2 cellular contexts compared by ENCODE assay signal in the genomic region with DNA sequence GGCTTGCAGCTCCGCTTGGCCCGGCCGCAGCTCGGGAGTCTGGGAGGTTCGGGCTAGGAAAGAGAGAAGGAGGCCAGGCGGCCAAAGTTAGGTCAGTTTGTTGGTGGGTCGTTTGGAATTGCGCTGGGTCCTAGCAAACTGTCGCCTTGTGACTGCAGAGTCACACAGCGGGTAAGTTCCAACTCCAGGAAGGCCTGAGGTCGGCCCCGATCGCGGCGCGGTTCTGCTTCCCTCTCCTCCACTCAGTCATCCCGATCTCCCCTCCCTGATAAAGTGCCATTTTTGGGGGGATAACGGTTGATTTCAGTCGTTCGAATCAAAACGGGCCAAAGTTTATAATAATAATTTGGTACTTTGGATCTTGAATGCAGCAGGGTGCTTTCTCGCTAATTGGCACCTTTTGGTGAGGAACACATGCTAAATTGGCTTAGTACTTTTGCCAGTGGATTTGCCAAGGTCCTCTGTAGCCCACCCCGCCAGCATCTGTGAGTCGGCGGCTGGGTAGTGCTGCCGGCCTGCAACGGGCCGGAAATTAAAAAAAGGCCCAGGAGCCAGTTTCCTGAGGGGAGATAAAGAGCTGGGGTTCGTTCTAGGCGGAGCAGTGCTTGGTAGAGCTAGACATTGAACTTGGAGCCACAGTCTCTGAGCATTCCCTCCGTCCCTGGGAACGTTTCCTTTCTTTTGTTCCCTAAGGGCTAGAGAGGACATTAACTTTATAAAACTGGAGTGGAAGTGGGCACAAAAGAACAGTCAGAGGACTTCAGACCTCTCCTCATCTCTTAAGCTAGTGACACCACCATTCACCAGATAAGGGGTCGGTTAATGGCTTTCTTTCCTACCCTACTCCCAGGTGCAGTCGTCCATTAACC.
TF ChIP-seq lines count a peak whose summit lies in the region.

No MANE protein-coding gene starts in this region.

TF ChIP-seq in GM23338, 12 proteins besides CTCF, POLR2A, EP300 and RAD21:
- TF ChIP-seq POLR2AphosphoS5 (IDR thresholded peaks at IDR 0.05; ENCODE audit: low read depth) (peak; percentile 35; the same call in 1 of the 2 replicates), STAT1 (IDR thresholded peaks at IDR 0.05; ENCODE audit: unreplicated experiment) (no peak), CREB1 (CRISPR knock-in tag; IDR thresholded peaks at IDR 0.05; ENCODE audit: low read depth) (no peak)
- TF ChIP-seq, protein P1, sequence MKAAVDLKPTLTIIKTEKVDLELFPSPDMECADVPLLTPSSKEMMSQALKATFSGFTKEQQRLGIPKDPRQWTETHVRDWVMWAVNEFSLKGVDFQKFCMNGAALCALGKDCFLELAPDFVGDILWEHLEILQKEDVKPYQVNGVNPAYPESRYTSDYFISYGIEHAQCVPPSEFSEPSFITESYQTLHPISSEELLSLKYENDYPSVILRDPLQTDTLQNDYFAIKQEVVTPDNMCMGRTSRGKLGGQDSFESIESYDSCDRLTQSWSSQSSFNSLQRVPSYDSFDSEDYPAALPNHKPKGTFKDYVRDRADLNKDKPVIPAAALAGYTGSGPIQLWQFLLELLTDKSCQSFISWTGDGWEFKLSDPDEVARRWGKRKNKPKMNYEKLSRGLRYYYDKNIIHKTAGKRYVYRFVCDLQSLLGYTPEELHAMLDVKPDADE (IDR thresholded peaks at IDR 0.05), result no peak

TF ChIP-seq in HepG2, 621 proteins besides CTCF, POLR2A, EP300 and RAD21:
- no peak for TF ChIP-seq ZNF292 (CRISPR knock-in tag; IDR thresholded peaks at IDR 0.05; ENCODE audit: borderline replicate concordance, low read depth)
- TF ChIP-seq NR1H2 (CRISPR knock-in tag; IDR thresholded peaks at IDR 0.05; ENCODE audit: borderline replicate concordance, low read depth), result no peak
- peak; percentile 21; the same call in 1 of the 2 replicates for TF ChIP-seq SAP130 (CRISPR knock-in tag; IDR thresholded peaks at IDR 0.05; ENCODE audit: low read depth)
- TF ChIP-seq KMT2A (CRISPR knock-in tag; IDR thresholded peaks at IDR 0.05), result peak; percentile 60; the same call in 1 of the 2 replicates
- peak; percentile 53; the same call in 1 of the 2 replicates for TF ChIP-seq SP5 (CRISPR knock-in tag; IDR thresholded peaks at IDR 0.05; ENCODE audit: borderline replicate concordance, low read depth)
- no peak for TF ChIP-seq ZIK1 (CRISPR knock-in tag; IDR thresholded peaks at IDR 0.05; ENCODE audit: borderline replicate concordance, low read depth)
- TF ChIP-seq SRSF9 (IDR thresholded peaks at IDR 0.05; ENCODE audit: borderline replicate concordance, insufficient read depth, low read depth, low read length, poor library complexity, severe bottlenecking), result no peak
- TF ChIP-seq ZNF121 (CRISPR knock-in tag; IDR thresholded peaks at IDR 0.05), result 0 out of 2 replicates have a peak, but pooled peaks have one; percentile 12
- TF ChIP-seq, protein P2, sequence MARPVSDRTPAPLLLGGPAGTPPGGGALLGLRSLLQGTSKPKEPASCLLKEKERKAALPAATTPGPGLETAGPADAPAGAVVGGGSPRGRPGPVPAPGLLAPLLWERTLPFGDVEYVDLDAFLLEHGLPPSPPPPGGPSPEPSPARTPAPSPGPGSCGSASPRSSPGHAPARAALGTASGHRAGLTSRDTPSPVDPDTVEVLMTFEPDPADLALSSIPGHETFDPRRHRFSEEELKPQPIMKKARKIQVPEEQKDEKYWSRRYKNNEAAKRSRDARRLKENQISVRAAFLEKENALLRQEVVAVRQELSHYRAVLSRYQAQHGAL (CRISPR knock-in tag; IDR thresholded peaks at IDR 0.05; ENCODE audit: not compliant biosample characterization), result no peak
- 0 out of 2 replicates have a peak, but pooled peaks have one; percentile 38 for TF ChIP-seq SMAD3 (CRISPR knock-in tag; IDR thresholded peaks at IDR 0.05)
- TF ChIP-seq AKAP8 (CRISPR knock-in tag; IDR thresholded peaks at IDR 0.05), result no peak
- TF ChIP-seq SOX5 (CRISPR knock-in tag; IDR thresholded peaks at IDR 0.05; ENCODE audit: borderline replicate concordance), result no peak
- peak; percentile 32; the same call in 1 of the 2 replicates for TF ChIP-seq ETV5 (CRISPR knock-in tag; IDR thresholded peaks at IDR 0.05; ENCODE audit: borderline replicate concordance)
- no peak for TF ChIP-seq ZNF788 (CRISPR knock-in tag; IDR thresholded peaks at IDR 0.05; ENCODE audit: borderline replicate concordance)
- TF ChIP-seq KLF16 (CRISPR knock-in tag; IDR thresholded peaks at IDR 0.05), result no peak
- TF ChIP-seq TEAD3 (CRISPR knock-in tag; optimal IDR thresholded peaks at IDR 0.05; ENCODE audit: borderline replicate concordance), result peak; percentile 11
- TF ChIP-seq TMF1 (CRISPR knock-in tag; IDR thresholded peaks at IDR 0.05; ENCODE audit: low read depth), result 0 out of 2 replicates have a peak, but pooled peaks have one; percentile 6
- TF ChIP-seq MEF2D (CRISPR knock-in tag; IDR thresholded peaks at IDR 0.05), result 0 out of 2 replicates have a peak, but pooled peaks have one; percentile 29
- 0 out of 2 replicates have a peak, but pooled peaks have one; percentile 13 for TF ChIP-seq ELF4 (CRISPR knock-in tag; IDR thresholded peaks at IDR 0.05; ENCODE audit: borderline replicate concordance)
- TF ChIP-seq ZNF660 (CRISPR knock-in tag; IDR thresholded peaks at IDR 0.05; ENCODE audit: borderline replicate concordance, low read depth), result no peak
- TF ChIP-seq ZSCAN31 (CRISPR knock-in tag; IDR thresholded peaks at IDR 0.05; ENCODE audit: low read depth), result 0 out of 2 replicates have a peak, but pooled peaks have one; percentile 23
- no peak for TF ChIP-seq HMGA1 (CRISPR knock-in tag; conservative IDR thresholded peaks at IDR 0.05)
- TF ChIP-seq ZBTB42 (CRISPR knock-in tag; IDR thresholded peaks at IDR 0.05), result no peak
- no peak for TF ChIP-seq RXRA (CRISPR knock-in tag; IDR thresholded peaks at IDR 0.05)
- TF ChIP-seq ZNF577 (CRISPR knock-in tag; IDR thresholded peaks at IDR 0.05; ENCODE audit: borderline replicate concordance, low read depth), result no peak
- no peak for TF ChIP-seq ZNF263 (CRISPR knock-in tag; IDR thresholded peaks at IDR 0.05)
- TF ChIP-seq GABPA (IDR thresholded peaks at IDR 0.05; ENCODE audit: low read depth, low read length), result peak; percentile 19; the same call in 1 of the 2 replicates
- peak; percentile 78 for TF ChIP-seq GABPA (CRISPR knock-in tag; IDR thresholded peaks at IDR 0.05; ENCODE audit: low read depth)
- TF ChIP-seq HNRNPL (IDR thresholded peaks at IDR 0.05; ENCODE audit: low read depth, low read length), result no peak
- no peak for TF ChIP-seq EEA1 (CRISPR knock-in tag; IDR thresholded peaks at IDR 0.05; ENCODE audit: borderline replicate concordance)
- TF ChIP-seq SKI (IDR thresholded peaks at IDR 0.05; ENCODE audit: partially characterized antibody), result peak; percentile 24
- TF ChIP-seq GABPB1 (CRISPR knock-in tag; IDR thresholded peaks at IDR 0.05), result 0 out of 2 replicates have a peak, but pooled peaks have one; percentile 21
- TF ChIP-seq, protein P3, sequence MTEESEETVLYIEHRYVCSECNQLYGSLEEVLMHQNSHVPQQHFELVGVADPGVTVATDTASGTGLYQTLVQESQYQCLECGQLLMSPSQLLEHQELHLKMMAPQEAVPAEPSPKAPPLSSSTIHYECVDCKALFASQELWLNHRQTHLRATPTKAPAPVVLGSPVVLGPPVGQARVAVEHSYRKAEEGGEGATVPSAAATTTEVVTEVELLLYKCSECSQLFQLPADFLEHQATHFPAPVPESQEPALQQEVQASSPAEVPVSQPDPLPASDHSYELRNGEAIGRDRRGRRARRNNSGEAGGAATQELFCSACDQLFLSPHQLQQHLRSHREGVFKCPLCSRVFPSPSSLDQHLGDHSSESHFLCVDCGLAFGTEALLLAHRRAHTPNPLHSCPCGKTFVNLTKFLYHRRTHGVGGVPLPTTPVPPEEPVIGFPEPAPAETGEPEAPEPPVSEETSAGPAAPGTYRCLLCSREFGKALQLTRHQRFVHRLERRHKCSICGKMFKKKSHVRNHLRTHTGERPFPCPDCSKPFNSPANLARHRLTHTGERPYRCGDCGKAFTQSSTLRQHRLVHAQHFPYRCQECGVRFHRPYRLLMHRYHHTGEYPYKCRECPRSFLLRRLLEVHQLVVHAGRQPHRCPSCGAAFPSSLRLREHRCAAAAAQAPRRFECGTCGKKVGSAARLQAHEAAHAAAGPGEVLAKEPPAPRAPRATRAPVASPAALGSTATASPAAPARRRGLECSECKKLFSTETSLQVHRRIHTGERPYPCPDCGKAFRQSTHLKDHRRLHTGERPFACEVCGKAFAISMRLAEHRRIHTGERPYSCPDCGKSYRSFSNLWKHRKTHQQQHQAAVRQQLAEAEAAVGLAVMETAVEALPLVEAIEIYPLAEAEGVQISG (CRISPR knock-in tag; IDR thresholded peaks at IDR 0.05), result peak; percentile 29; the same call in 1 of the 2 replicates
- TF ChIP-seq MYNN (CRISPR knock-in tag; IDR thresholded peaks at IDR 0.05; ENCODE audit: low read depth), result no peak
- TF ChIP-seq XBP1 (CRISPR knock-in tag; IDR thresholded peaks at IDR 0.05), result no peak
- TF ChIP-seq AHR (CRISPR knock-in tag; IDR thresholded peaks at IDR 0.05), result no peak
- TF ChIP-seq POLR2G (IDR thresholded peaks at IDR 0.05; ENCODE audit: low read depth, low read length), result peak; percentile 53; the same call in 1 of the 2 replicates
- TF ChIP-seq, protein P4, sequence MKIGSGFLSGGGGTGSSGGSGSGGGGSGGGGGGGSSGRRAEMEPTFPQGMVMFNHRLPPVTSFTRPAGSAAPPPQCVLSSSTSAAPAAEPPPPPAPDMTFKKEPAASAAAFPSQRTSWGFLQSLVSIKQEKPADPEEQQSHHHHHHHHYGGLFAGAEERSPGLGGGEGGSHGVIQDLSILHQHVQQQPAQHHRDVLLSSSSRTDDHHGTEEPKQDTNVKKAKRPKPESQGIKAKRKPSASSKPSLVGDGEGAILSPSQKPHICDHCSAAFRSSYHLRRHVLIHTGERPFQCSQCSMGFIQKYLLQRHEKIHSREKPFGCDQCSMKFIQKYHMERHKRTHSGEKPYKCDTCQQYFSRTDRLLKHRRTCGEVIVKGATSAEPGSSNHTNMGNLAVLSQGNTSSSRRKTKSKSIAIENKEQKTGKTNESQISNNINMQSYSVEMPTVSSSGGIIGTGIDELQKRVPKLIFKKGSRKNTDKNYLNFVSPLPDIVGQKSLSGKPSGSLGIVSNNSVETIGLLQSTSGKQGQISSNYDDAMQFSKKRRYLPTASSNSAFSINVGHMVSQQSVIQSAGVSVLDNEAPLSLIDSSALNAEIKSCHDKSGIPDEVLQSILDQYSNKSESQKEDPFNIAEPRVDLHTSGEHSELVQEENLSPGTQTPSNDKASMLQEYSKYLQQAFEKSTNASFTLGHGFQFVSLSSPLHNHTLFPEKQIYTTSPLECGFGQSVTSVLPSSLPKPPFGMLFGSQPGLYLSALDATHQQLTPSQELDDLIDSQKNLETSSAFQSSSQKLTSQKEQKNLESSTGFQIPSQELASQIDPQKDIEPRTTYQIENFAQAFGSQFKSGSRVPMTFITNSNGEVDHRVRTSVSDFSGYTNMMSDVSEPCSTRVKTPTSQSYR (CRISPR knock-in tag; IDR thresholded peaks at IDR 0.05; ENCODE audit: borderline replicate concordance), result no peak
- peak; percentile 50 for TF ChIP-seq AGO2 (optimal IDR thresholded peaks at IDR 0.05; ENCODE audit: low read depth, low read length)
- no peak for TF ChIP-seq PPARG (CRISPR knock-in tag; conservative IDR thresholded peaks at IDR 0.05)
- no peak for TF ChIP-seq MED1 (CRISPR knock-in tag; IDR thresholded peaks at IDR 0.05)
- TF ChIP-seq, protein P5, sequence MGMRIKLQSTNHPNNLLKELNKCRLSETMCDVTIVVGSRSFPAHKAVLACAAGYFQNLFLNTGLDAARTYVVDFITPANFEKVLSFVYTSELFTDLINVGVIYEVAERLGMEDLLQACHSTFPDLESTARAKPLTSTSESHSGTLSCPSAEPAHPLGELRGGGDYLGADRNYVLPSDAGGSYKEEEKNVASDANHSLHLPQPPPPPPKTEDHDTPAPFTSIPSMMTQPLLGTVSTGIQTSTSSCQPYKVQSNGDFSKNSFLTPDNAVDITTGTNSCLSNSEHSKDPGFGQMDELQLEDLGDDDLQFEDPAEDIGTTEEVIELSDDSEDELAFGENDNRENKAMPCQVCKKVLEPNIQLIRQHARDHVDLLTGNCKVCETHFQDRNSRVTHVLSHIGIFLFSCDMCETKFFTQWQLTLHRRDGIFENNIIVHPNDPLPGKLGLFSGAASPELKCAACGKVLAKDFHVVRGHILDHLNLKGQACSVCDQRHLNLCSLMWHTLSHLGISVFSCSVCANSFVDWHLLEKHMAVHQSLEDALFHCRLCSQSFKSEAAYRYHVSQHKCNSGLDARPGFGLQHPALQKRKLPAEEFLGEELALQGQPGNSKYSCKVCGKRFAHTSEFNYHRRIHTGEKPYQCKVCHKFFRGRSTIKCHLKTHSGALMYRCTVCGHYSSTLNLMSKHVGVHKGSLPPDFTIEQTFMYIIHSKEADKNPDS (CRISPR knock-in tag; IDR thresholded peaks at IDR 0.05), result no peak
- TF ChIP-seq, protein P6, sequence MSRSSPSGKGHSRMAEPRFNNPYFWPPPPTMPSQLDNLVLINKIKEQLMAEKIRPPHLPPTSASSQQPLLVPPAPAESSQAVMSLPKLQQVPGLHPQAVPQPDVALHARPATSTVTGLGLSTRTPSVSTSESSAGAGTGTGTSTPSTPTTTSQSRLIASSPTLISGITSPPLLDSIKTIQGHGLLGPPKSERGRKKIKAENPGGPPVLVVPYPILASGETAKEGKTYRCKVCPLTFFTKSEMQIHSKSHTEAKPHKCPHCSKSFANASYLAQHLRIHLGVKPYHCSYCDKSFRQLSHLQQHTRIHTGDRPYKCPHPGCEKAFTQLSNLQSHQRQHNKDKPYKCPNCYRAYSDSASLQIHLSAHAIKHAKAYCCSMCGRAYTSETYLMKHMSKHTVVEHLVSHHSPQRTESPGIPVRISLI (CRISPR knock-in tag; IDR thresholded peaks at IDR 0.05; ENCODE audit: borderline replicate concordance), result peak; percentile 96
- TF ChIP-seq, protein P7, sequence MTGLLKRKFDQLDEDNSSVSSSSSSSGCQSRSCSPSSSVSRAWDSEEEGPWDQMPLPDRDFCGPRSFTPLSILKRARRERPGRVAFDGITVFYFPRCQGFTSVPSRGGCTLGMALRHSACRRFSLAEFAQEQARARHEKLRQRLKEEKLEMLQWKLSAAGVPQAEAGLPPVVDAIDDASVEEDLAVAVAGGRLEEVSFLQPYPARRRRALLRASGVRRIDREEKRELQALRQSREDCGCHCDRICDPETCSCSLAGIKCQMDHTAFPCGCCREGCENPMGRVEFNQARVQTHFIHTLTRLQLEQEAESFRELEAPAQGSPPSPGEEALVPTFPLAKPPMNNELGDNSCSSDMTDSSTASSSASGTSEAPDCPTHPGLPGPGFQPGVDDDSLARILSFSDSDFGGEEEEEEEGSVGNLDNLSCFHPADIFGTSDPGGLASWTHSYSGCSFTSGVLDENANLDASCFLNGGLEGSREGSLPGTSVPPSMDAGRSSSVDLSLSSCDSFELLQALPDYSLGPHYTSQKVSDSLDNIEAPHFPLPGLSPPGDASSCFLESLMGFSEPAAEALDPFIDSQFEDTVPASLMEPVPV (CRISPR knock-in tag; IDR thresholded peaks at IDR 0.05), result no peak; the same call in 1 of the 2 replicates
